In genomic region chr22:33022231-33022630, GRCh38 we compare ENCODE assay signal across 24 cellular contexts. TPM values are rescaled to one million over a fixed set of nuclear protein-coding genes. Genes with fewer than 3 reads are reported as not detected.
"Had no signal": no experiment of that assay in that cellular context is flagged by ENCODE, and none has a peak within 500 bp of the region (broad histone marks: within the 10 kb centered on the region; RNA-seq: fewer than 3 reads in every experiment).

No MANE protein-coding gene starts in this region.

- H3K27me3 ChIP-seq: testis had no signal

- H3K4me1 ChIP-seq: esophagus squamous epithelium, prostate gland, sigmoid colon, testis, tibial artery had no signal

- H3K27ac ChIP-seq: esophagus squamous epithelium, neutrophil, prostate gland, sigmoid colon, testis, tibial artery had no signal

- DNase-seq: cortex of kidney; effector memory CD8-positive, alpha-beta T cell; erythroblast; esophagus squamous epithelium; foreskin melanocyte; hypothalamus; immature natural killer cell; islet precursor cell; kidney glomerular epithelial cell; mesenchymal stem cell; mucosa of descending colon; naive B cell; right cardiac atrium; sigmoid colon; stimulated activated CD4-positive, alpha-beta T cell treated with anti-CD3 and anti-CD28 coated beads, Interleukin-2, amount 100 ng/mL, for 24 hours; stimulated activated CD4-positive, alpha-beta T cell treated with anti-CD3 and anti-CD28 coated beads, Interleukin-4, amount 100 ng/mL, for 24 hours; stimulated activated naive CD4-positive, alpha-beta T cell treated with Interleukin-2 at 50 U/mL for 16 hours; substantia nigra; testis; tibial artery had no signal

- H3K4me3 ChIP-seq: esophagus squamous epithelium, mucosa of descending colon, prostate gland, sigmoid colon, testis, tibial artery had no signal

- ATAC-seq: effector memory CD8-positive, alpha-beta T cell; mucosa of descending colon; natural killer cell treated with Interleukin-12 subunit alpha and Interleukin-12 subunit beta and Interleukin-15 and Interleukin-18, amount 100 ng/mL, for 72 hours; right cardiac atrium; stimulated activated effector memory CD8-positive, alpha-beta T cell treated with anti-CD3 and anti-CD28 coated beads, Interleukin-12 subunit alpha, Interleukin-12 subunit beta, amount 100 ng/mL, for 72 hours had no signal

- H3K9me3 ChIP-seq: esophagus squamous epithelium, mucosa of descending colon, neutrophil, prostate gland, sigmoid colon, testis, tibial artery had no signal

- H3K36me3 ChIP-seq: esophagus squamous epithelium, neutrophil, prostate gland, sigmoid colon, tibial artery had no signal

RNA-seq across cellular contexts. Expression of gene SYN3, which starts 36.0 kb away (rescaled TPM):
- total RNA-seq: natural killer cell treated with Interleukin-12 subunit alpha and Interleukin-12 subunit beta and Interleukin-15 and Interleukin-18, amount 100 ng/mL, for 72 hours had no signal
